ENCODE assay signal across 8 cellular contexts in genomic region chr22:49632199-49633009, GRCh38.
DNase-seq lines count a peak whose midpoint lies in the region; TF ChIP-seq lines count a peak whose summit lies in the region.

No MANE protein-coding gene starts in this region.

- peaks cover 8% of the 10 kb centered on the region for H3K4me1 Mint-ChIP-seq in chondrocyte (ENCODE audit: low read depth)

- WGBS in stomach, 5 donors: 14 to 27% (median 16%) methylated on average over 50 to 51 of the region's 51 CpGs

- peak overlapping the region in 1 of 5 donors; percentile 21 for H3K27ac ChIP-seq in stomach

- TF ChIP-seq CTCF in chondrocyte (IDR thresholded peaks at IDR 0.05) (peak; percentile 98), stomach (IDR thresholded peaks at IDR 0.05) (peak in 5 of 7 experiments; percentile 40 to 71 (median 59))

- H3K27me3 ChIP-seq in stomach: peaks cover 0 to 47% (median 0%) of the 10 kb centered on the region in 3 donors

- intact Hi-C loops in stomach (cut with DNase I; ENCODE audit: low total_unique reads): loop anchor here (10.0 kb wide), 1 partner anchor 1058 kb away; no protein-coding TSS in a partner anchor

- H3K4me3 ChIP-seq in stomach: peak overlapping the region; percentile 32 to 49 (median 34)

- no peaks in the 10 kb centered on the region for H3K9me3 Mint-ChIP-seq in chondrocyte (ENCODE audit: low read depth)

- no peaks in the 10 kb centered on the region for H3K36me3 ChIP-seq in stomach

- H3K27me3 Mint-ChIP-seq in chondrocyte (ENCODE audit: low read depth): peaks cover 21% of the 10 kb centered on the region

- no peak overlapping the region for H3K27ac Mint-ChIP-seq in chondrocyte (ENCODE audit: unreplicated experiment)

- H3K4me1 ChIP-seq in stomach: peaks cover 5 to 13% (median 9%) of the 10 kb centered on the region in 4 donors

- TF ChIP-seq EP300 in stomach (IDR thresholded peaks at IDR 0.05): no peak

- TF ChIP-seq POLR2A in stomach (IDR thresholded peaks at IDR 0.05): no peak

- peak; percentile 1 for DNase-seq in SIG-M5 treated with dmso at 0.1 percent for 504 hours (lab: John Stamatoyannopoulos, UW; ENCODE audit: unreplicated experiment)
- DNase-seq in SIG-M5 (lab: John Stamatoyannopoulos, UW): no peak
- peak; percentile 64 for DNase-seq in NCI-H2227 (lab: John Stamatoyannopoulos, UW; ENCODE audit: unreplicated experiment)
- DNase-seq in chondrocyte (ENCODE audit: low spot score): no peak
- DNase-seq in kidney tubule cell (ENCODE audit: low spot score): peak; percentile 68
- DNase-seq in stomach: peak; percentile 55
- DNase-seq in stimulated activated CD4-positive, alpha-beta T cell treated with anti-CD3 and anti-CD28 coated beads, Interleukin-1b, Interleukin-23, amount 100 ng/mL, for 48 hours: no peak
- DNase-seq in KG1 (lab: John Stamatoyannopoulos, UW): no peak

- H3K9me3 ChIP-seq in stomach: no peaks in the 10 kb centered on the region

- peak overlapping the region; percentile 71 for H3K4me3 Mint-ChIP-seq in chondrocyte (ENCODE audit: unreplicated experiment)

- H3K36me3 Mint-ChIP-seq in chondrocyte (ENCODE audit: low read depth): no peaks in the 10 kb centered on the region

Comparison
In these comparisons a context has a peak if more than half of its experiments do, and no peak if none do; other contexts are left out.
1. DNase-seq: peak in SIG-M5 treated with dmso at 0.1 percent for 504 hours (single experiment), NCI-H2227 (single experiment), kidney tubule cell (single experiment) and stomach (single experiment); none in SIG-M5 (single experiment), chondrocyte (single experiment), stimulated activated CD4-positive, alpha-beta T cell treated with anti-CD3 and anti-CD28 coated beads, Interleukin-1b, Interleukin-23, amount 100 ng/mL, for 48 hours (single experiment) and KG1 (single experiment).